1 cellular context compared by ENCODE assay signal in genomic region chr10:5963591-5963990, GRCh38.
TF ChIP-seq lines count a peak whose summit lies in the region.

No MANE protein-coding gene starts in this region.

TF ChIP-seq in HepG2, 621 proteins besides CTCF, POLR2A, EP300 and RAD21 (continued from another document):
- no peak for TF ChIP-seq ZBTB2 (CRISPR knock-in tag; IDR thresholded peaks at IDR 0.05; ENCODE audit: low read depth)
TF ChIP-seq in HepG2: peak in this region for 0.
